23 cellular contexts compared by ENCODE assay signal in genomic region chr2:38163006-38163405, GRCh38.
A peak's percentile ranks its signal among the peaks of the same experiment; 100 is the strongest.
DNase-seq lines count a peak whose midpoint lies in the region; ATAC-seq, FAIRE-seq and TF ChIP-seq lines count a peak whose summit lies in the region.
"Had no signal": no experiment of that assay in that cellular context is flagged by ENCODE, and none has a peak within 500 bp of the region (broad histone marks: within the 10 kb centered on the region; RNA-seq: fewer than 3 reads in every experiment).

No MANE protein-coding gene starts in this region.

- no peak for TF ChIP-seq RAD21 in K562 (CRISPR knock-in tag; conservative IDR thresholded peaks at IDR 0.05 in 1 of 2, IDR thresholded peaks at IDR 0.05 in 1 of 2)

- no peak overlapping the region for H2AFZ ChIP-seq in K562 (ENCODE audit: low read depth, low read length)
- H2AFZ ChIP-seq: hepatocyte had no signal

- H3K4me3 ChIP-seq in K562 (no peak overlapping the region), uterus (no peak overlapping the region)
- H3K4me3 ChIP-seq: coronary artery, hepatocyte had no signal

- no peak overlapping the region for H3K4me2 ChIP-seq in K562 (ENCODE audit: insufficient read depth, low read length)
- H3K4me2 ChIP-seq: hepatocyte had no signal

- no peaks in the 10 kb centered on the region for H3K4me1 Mint-ChIP-seq in activated naive CD4-positive, alpha-beta T cell treated with anti-CD3 and anti-CD28 coated beads, Interleukin-2, amount 10 ng/mL, durations not matched to agents 7 days and 5 days
- H3K4me1 Mint-ChIP-seq: activated CD4-positive, alpha-beta memory T cell treated with anti-CD3 and anti-CD28 coated beads, Interleukin-2, amount 10 ng/mL, durations not matched to agents 7 days and 5 days; activated naive CD8-positive, alpha-beta T cell treated with anti-CD3 and anti-CD28 coated beads for 36 hours; T-cell had no signal

- WGBS in K562 (ENCODE audit: insufficient coverage, low coverage, missing lambda C conversion rate) = 0% methylated on average over 3 of the region's 3 CpGs

- no peak for FAIRE-seq in K562 (lab: Jason Lieb, UNC)
- FAIRE-seq: endometrium, islet of Langerhans, urothelium cell line had no signal

- no peaks in the 10 kb centered on the region for H3K9me3 Mint-ChIP-seq in activated naive CD4-positive, alpha-beta T cell treated with anti-CD3 and anti-CD28 coated beads, Interleukin-2, amount 10 ng/mL, durations not matched to agents 7 days and 5 days
- H3K9me3 Mint-ChIP-seq: activated CD4-positive, alpha-beta memory T cell treated with anti-CD3 and anti-CD28 coated beads, Interleukin-2, amount 10 ng/mL, durations not matched to agents 7 days and 5 days; activated naive CD8-positive, alpha-beta T cell treated with anti-CD3 and anti-CD28 coated beads for 36 hours; activated T-cell treated with anti-CD3 and anti-CD28 coated beads, Interleukin-2, amount 50 U/mL, for 4 hours; brain; memory B cell; natural killer cell; T-cell had no signal

- ATAC-seq in K562 = no peak
- ATAC-seq: activated T-cell treated with anti-CD3 and anti-CD28 coated beads, Interleukin-2, amount 50 U/mL, for 4 hours; natural killer cell; T-cell had no signal

- H3K27me3 Mint-ChIP-seq in activated naive CD4-positive, alpha-beta T cell treated with anti-CD3 and anti-CD28 coated beads, Interleukin-2, amount 10 ng/mL, durations not matched to agents 7 days and 5 days = peaks cover 26% of the 10 kb centered on the region

- no peaks in the 10 kb centered on the region for H3K79me2 ChIP-seq in K562 (ENCODE audit: control insufficient read depth, insufficient read depth, low read length)
- H3K79me2 ChIP-seq: hepatocyte had no signal

- no peaks in the 10 kb centered on the region for H3K9me1 ChIP-seq in K562 (ENCODE audit: control insufficient read depth, insufficient read depth, low read length)

- DNase-seq in activated naive CD4-positive, alpha-beta T cell treated with anti-CD3 and anti-CD28 coated beads, Interleukin-2, amount 10 ng/mL, durations not matched to agents 7 days and 5 days = peak; percentile 24
- DNase-seq in activated naive CD4-positive, alpha-beta T cell treated with Interleukin-2 at 50 U/mL for 16 hours = no peak
- DNase-seq in NCI-H1694 (lab: John Stamatoyannopoulos, UW) (peak; percentile 22), K562 (ENCODE audit: extremely low read depth in 1 of 4, low spot score in 3 of 4) (no peak), uterus (no peak), SW480 (ENCODE audit: low spot score) (no peak), NCI-H1930 (lab: John Stamatoyannopoulos, UW) (no peak)
- DNase-seq: activated CD4-positive, alpha-beta memory T cell treated with anti-CD3 and anti-CD28 coated beads, Interleukin-2, amount 10 ng/mL, durations not matched to agents 7 days and 5 days; activated naive CD8-positive, alpha-beta T cell treated with anti-CD3 and anti-CD28 coated beads for 36 hours; activated T-cell treated with anti-CD3 and anti-CD28 coated beads, Interleukin-2, amount 50 U/mL, for 4 hours; COR-L47; natural killer cell; NCI-H1436 treated with DMSO at 0.1 percent for 48 hours; posterior cingulate gyrus; stimulated activated CD4-positive, alpha-beta T cell treated with anti-CD3 and anti-CD28 coated beads, Interleukin-2, amount 100 ng/mL, for 48 hours; T-cell had no signal

- no peak overlapping the region for H3K4me3 Mint-ChIP-seq in activated naive CD4-positive, alpha-beta T cell treated with anti-CD3 and anti-CD28 coated beads, Interleukin-2, amount 10 ng/mL, durations not matched to agents 7 days and 5 days
- H3K4me3 Mint-ChIP-seq: activated CD4-positive, alpha-beta memory T cell treated with anti-CD3 and anti-CD28 coated beads, Interleukin-2, amount 10 ng/mL, durations not matched to agents 7 days and 5 days; activated naive CD8-positive, alpha-beta T cell treated with anti-CD3 and anti-CD28 coated beads for 36 hours; activated T-cell treated with anti-CD3 and anti-CD28 coated beads, Interleukin-2, amount 50 U/mL, for 4 hours; brain; memory B cell; natural killer cell; T-cell had no signal

- no peak overlapping the region for H3K27ac ChIP-seq in K562 (ENCODE audit: extremely low read depth, low read depth, low read length)
- peak overlapping the region; percentile 34 to 47 for H3K27ac ChIP-seq in uterus
- H3K27ac ChIP-seq: coronary artery, hepatocyte had no signal

- BruUV-seq in K562 (replicated peaks; lab: Mats Ljungman, UMichigan) = no TSS peak

- H3K27ac Mint-ChIP-seq in activated naive CD4-positive, alpha-beta T cell treated with anti-CD3 and anti-CD28 coated beads, Interleukin-2, amount 10 ng/mL, durations not matched to agents 7 days and 5 days = no peak overlapping the region
- H3K27ac Mint-ChIP-seq: activated CD4-positive, alpha-beta memory T cell treated with anti-CD3 and anti-CD28 coated beads, Interleukin-2, amount 10 ng/mL, durations not matched to agents 7 days and 5 days; activated naive CD8-positive, alpha-beta T cell treated with anti-CD3 and anti-CD28 coated beads for 36 hours; memory B cell; natural killer cell; T-cell had no signal

- H3K9ac ChIP-seq in K562 (ENCODE audit: insufficient read depth in 1 of 2, low read depth in 2 of 2, low read length in 2 of 2) = no peak overlapping the region

- TF ChIP-seq POLR2A in K562 (conservative IDR thresholded peaks at IDR 0.05) (no peak), uterus (IDR thresholded peaks at IDR 0.05) (no peak)

- no peaks in the 10 kb centered on the region for H3K36me3 ChIP-seq in K562 (ENCODE audit: control insufficient read depth, insufficient read depth, low read length)
- H3K36me3 ChIP-seq in uterus = no peaks in the 10 kb centered on the region

- POLR2A ChIA-PET in K562 (lab: Yijun Ruan, JAX) = interaction anchor here (0.7 to 1.0 kb wide), 4 partner anchors 8 to 18 kb away, joined by 3 to 4 read pairs (median 4); no protein-coding TSS in a partner anchor

- no peaks in the 10 kb centered on the region for H4K20me1 ChIP-seq in K562 (replicated peaks; ENCODE audit: control insufficient read depth, insufficient read depth, low read length)

- TF ChIP-seq CTCF in K562 (IDR thresholded peaks at IDR 0.05 in 2 of 3, conservative IDR thresholded peaks at IDR 0.05 in 1 of 3; ENCODE audit: insufficient read depth in 2 of 3, low read depth in 1 of 3, low read length in 3 of 3) = peak in 1 of 3 experiments; percentile 10; a peak in 1 of 6 replicates
- no peak for TF ChIP-seq CTCF in uterus (IDR thresholded peaks at IDR 0.05)

- H3K27me3 ChIP-seq in K562 (ENCODE audit: control insufficient read depth in 2 of 2, insufficient read depth in 2 of 2, low read length in 2 of 2) (peaks cover 13 to 34% of the 10 kb centered on the region in 2 experiments; a peak in 3 of 5 replicates), uterus (no peaks in the 10 kb centered on the region)
- H3K27me3 ChIP-seq: hepatocyte had no signal

- H3K4me1 ChIP-seq in K562 (replicated peaks in 1 of 2; ENCODE audit: control insufficient read depth in 2 of 2, insufficient read depth in 2 of 2, low read length in 2 of 2) (no peaks in the 10 kb centered on the region), uterus (peaks cover 4 to 8% of the 10 kb centered on the region in 2 donors)

- TF ChIP-seq EP300 in K562 (IDR thresholded peaks at IDR 0.05; ENCODE audit: low read length) = no peak

- H3K36me3 Mint-ChIP-seq in activated naive CD4-positive, alpha-beta T cell treated with anti-CD3 and anti-CD28 coated beads, Interleukin-2, amount 10 ng/mL, durations not matched to agents 7 days and 5 days = no peaks in the 10 kb centered on the region
- H3K36me3 Mint-ChIP-seq: activated naive CD8-positive, alpha-beta T cell treated with anti-CD3 and anti-CD28 coated beads for 36 hours; brain; memory B cell; natural killer cell; T-cell had no signal

- CTCF ChIA-PET in activated naive CD4-positive, alpha-beta T cell treated with anti-CD3 and anti-CD28 coated beads, Interleukin-2, amount 10 ng/mL, durations not matched to agents 7 days and 5 days (lab: Charles Lee) = interaction anchor here (0.8 to 1.7 kb wide), 3 partner anchors 47 to 113 kb away, joined by 4 to 7 read pairs (median 4); no protein-coding TSS in a partner anchor
- CTCF ChIA-PET in K562 (lab: Yijun Ruan, JAX; ENCODE audit: low intra/inter-chr PET ratio) = no interaction called here

- in situ Hi-C loops in K562 (cut with MboI) = no loop called here

- intact Hi-C loops in K562 (cut with micrococcal nuclease) = no loop called here
- intact Hi-C loops in uterus (cut with DNase I; ENCODE audit: low total_unique reads) = loop anchor here (10.0 kb wide), 1 partner anchor 1808 kb away; the partner anchor contains the start of gene CRIM1

- no peaks in the 10 kb centered on the region for H3K9me3 ChIP-seq in K562 (replicated peaks; ENCODE audit: control insufficient read depth, insufficient read depth, low read depth, low read length)
- no peaks in the 10 kb centered on the region for H3K9me3 ChIP-seq in uterus

TF ChIP-seq in K562, 482 proteins besides CTCF, POLR2A, EP300 and RAD21 (continues in another document):
- TF ChIP-seq MEIS2 (IDR thresholded peaks at IDR 0.05; ENCODE audit: partially characterized antibody) (peak; percentile 58), ZBTB11 (CRISPR knock-in tag; IDR thresholded peaks at IDR 0.05) (no peak)

Comparison
In these comparisons a context has a peak if more than half of its experiments do, and no peak if none do; other contexts are left out.
1. DNase-seq: peak in activated naive CD4-positive, alpha-beta T cell treated with anti-CD3 and anti-CD28 coated beads, Interleukin-2, amount 10 ng/mL, durations not matched to agents 7 days and 5 days (single experiment) and NCI-H1694 (single experiment); none in activated naive CD4-positive, alpha-beta T cell treated with Interleukin-2 at 50 U/mL for 16 hours (single experiment), K562 (0 of 4), uterus (0 of 2), SW480 (single experiment) and NCI-H1930 (0 of 2).